24 cellular contexts compared by ENCODE assay signal in genomic region chr15:83510001-83510400, GRCh38.
A peak's percentile ranks its signal among the peaks of the same experiment; 100 is the strongest.
DNase-seq lines count a peak whose midpoint lies in the region; ATAC-seq lines count a peak whose summit lies in the region.
"Had no signal": no experiment of that assay in that cellular context is flagged by ENCODE, and none has a peak within 500 bp of the region (broad histone marks: within the 10 kb centered on the region; RNA-seq: fewer than 3 reads in every experiment).

No MANE protein-coding gene starts in this region.

- peak; percentile 80 for DNase-seq in globus pallidus (ENCODE audit: low spot score)
- peak; percentile 54 for DNase-seq in putamen (ENCODE audit: low spot score)
- no peak for DNase-seq in epidermal melanocyte (ENCODE audit: insufficient read length, low spot score)
- DNase-seq in stimulated activated naive CD4-positive, alpha-beta T cell treated with Interleukin-2 at 50 U/mL for 16 hours (lab: John Stamatoyannopoulos, UW) = no peak
- DNase-seq: BE2C; CD8-positive, alpha-beta memory T cell; DMS 273 treated with DMSO at 0.1 percent for 48 hours; DMS79; GF-D8; H9; HFFc6; IMR-90; KG1; MG63; NCI-H2029; NCI-H446; NCI-H524 treated with DMSO at 0.1 percent for 48 hours; NCI-H774; SIG-M5 had no signal

- ATAC-seq in HG03432 (IDR thresholded peaks at IDR 0.05; ENCODE audit: unreplicated experiment) = no peak
- ATAC-seq in GM19397 (IDR thresholded peaks at IDR 0.05; ENCODE audit: unreplicated experiment) = no peak
- ATAC-seq: GM23338, SK-N-SH treated with all-trans-retinoic acid at 6 μM for 48 hours had no signal

- peak overlapping the region; percentile 90 for H3K27ac ChIP-seq in angular gyrus (ENCODE audit: low read depth, low read length)

Comparison
In these comparisons a context has a peak if more than half of its experiments do, and no peak if none do; other contexts are left out.
1. DNase-seq: peak in globus pallidus (single experiment) and putamen (single experiment); none in epidermal melanocyte (single experiment) and stimulated activated naive CD4-positive, alpha-beta T cell treated with Interleukin-2 at 50 U/mL for 16 hours (single experiment).